15 cellular contexts compared by ENCODE assay signal in the genomic region with DNA sequence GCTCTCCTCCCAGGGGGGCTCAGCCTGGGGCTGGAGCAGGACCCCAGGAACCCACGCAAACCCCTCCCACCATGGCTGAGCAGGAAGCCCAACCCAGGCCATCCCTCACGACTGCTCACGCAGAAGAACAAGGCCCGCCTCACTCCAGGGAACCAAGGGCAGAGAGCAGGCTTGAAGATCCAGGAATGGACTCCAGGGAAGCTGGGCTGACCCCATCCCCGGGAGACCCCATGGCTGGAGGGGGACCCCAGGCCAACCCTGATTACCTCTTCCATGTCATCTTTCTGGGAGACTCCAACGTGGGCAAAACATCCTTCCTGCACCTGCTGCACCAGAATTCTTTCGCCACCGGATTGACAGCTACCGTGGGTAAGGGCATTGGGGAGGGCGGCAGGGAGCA. TPM values are rescaled to one million over a fixed set of nuclear protein-coding genes. Genes with fewer than 3 reads are reported as not detected.
DNase-seq lines count a peak whose midpoint lies in the region; ATAC-seq, FAIRE-seq and TF ChIP-seq lines count a peak whose summit lies in the region.
"Had no signal": no experiment of that assay in that cellular context is flagged by ENCODE, and none has a peak within 500 bp of the region (broad histone marks: within the 10 kb centered on the region; RNA-seq: fewer than 3 reads in every experiment).

No MANE protein-coding gene starts in this region.

- TF ChIP-seq POLR2A in IMR-90 (IDR thresholded peaks at IDR 0.05; ENCODE audit: low read depth, low read length): no peak
- TF ChIP-seq POLR2A in HepG2 (IDR thresholded peaks at IDR 0.05; ENCODE audit: insufficient read depth in 1 of 2, low read depth in 2 of 2, low read length in 2 of 2): no peak
- TF ChIP-seq POLR2A in adrenal gland (IDR thresholded peaks at IDR 0.05): no peak

- H3K18ac ChIP-seq in IMR-90 (ENCODE audit: low read depth, low read length): no peak overlapping the region

- H2BK20ac ChIP-seq in IMR-90 (ENCODE audit: low read depth, low read length): no peak overlapping the region

- no peak overlapping the region for H2BK120ac ChIP-seq in IMR-90 (ENCODE audit: low read depth, low read length)

- no peak overlapping the region for H2AK9ac ChIP-seq in IMR-90 (replicated peaks; ENCODE audit: low read depth, low read length, poor library complexity)

- no peaks in the 10 kb centered on the region for H3K27me3 ChIP-seq in BLaER1
- peaks cover 24% of the 10 kb centered on the region for H3K27me3 ChIP-seq in IMR-90 (ENCODE audit: control insufficient read depth, insufficient read depth, low read length)
- peaks cover 7 to 50% of the 10 kb centered on the region in 2 experiments; a peak in 4 of 5 replicates for H3K27me3 ChIP-seq in HepG2 (ENCODE audit: control insufficient read depth in 1 of 2, insufficient read depth in 2 of 2, low read length in 2 of 2)
- H3K27me3 ChIP-seq in adrenal gland: no peaks in the 10 kb centered on the region

- H3K4me3 ChIP-seq in BLaER1 (no peak overlapping the region), IMR-90 (ENCODE audit: insufficient read depth, low read depth, low read length) (no peak overlapping the region), HepG2 (replicated peaks in 1 of 3; ENCODE audit: insufficient read depth in 1 of 3, low read depth in 2 of 3, low read length in 3 of 3) (no peak overlapping the region), adrenal gland (no peak overlapping the region)

- POLR2A ChIA-PET in IMR-90 (lab: Charles Lee; ENCODE audit: unreplicated experiment) (no interaction called here), HepG2 (lab: Yijun Ruan, JAX) (no interaction called here)

- dilution Hi-C loops in IMR-90 (cut with HindIII; ENCODE audit: low sequenced_read_pairs, unreplicated experiment): no loop called here

- ATAC-seq in IMR-90 (ENCODE audit: low read depth) (no peak), HepG2 (no peak), GM21717 (IDR thresholded peaks at IDR 0.05; ENCODE audit: unreplicated experiment) (no peak)
- ATAC-seq: CD8-positive, alpha-beta T cell had no signal

- no peak overlapping the region for H4K8ac ChIP-seq in IMR-90 (ENCODE audit: low read depth in 2 of 2, low read length in 2 of 2)

- peak overlapping the region; percentile 74 for H3K4me2 ChIP-seq in BLaER1
- no peak overlapping the region for H3K4me2 ChIP-seq in IMR-90 (ENCODE audit: low read depth, low read length)
- H3K4me2 ChIP-seq in HepG2 (ENCODE audit: low read depth, low read length): no peak overlapping the region

- no peak overlapping the region for H2AK5ac ChIP-seq in IMR-90 (ENCODE audit: low read depth, low read length)

- intact Hi-C loops in IMR-90 (cut with micrococcal nuclease) (no loop called here), HepG2 (cut with micrococcal nuclease; ENCODE audit: unreplicated experiment) (loop anchor here (5.0 kb wide), 1 partner anchor 40 kb away; no protein-coding TSS in a partner anchor), posterior vena cava (cut with DNase I) (no loop called here), adrenal gland (cut with DNase I) (loop anchor here (5.0 to 10.0 kb wide), 3 partner anchors 100 to 308 kb away; no protein-coding TSS in a partner anchor)

- no peak for DNase-seq in IMR-90
- no peak for DNase-seq in HepG2 (ENCODE audit: low spot score)
- DNase-seq in posterior vena cava (ENCODE audit: low spot score): peak; percentile 74
- no peak for DNase-seq in NCI-H2107 (lab: John Stamatoyannopoulos, UW)
- no peak for DNase-seq in adrenal gland
- DNase-seq: ACHN; CD8-positive, alpha-beta T cell; DND-41; GOT3 had no signal

- TF ChIP-seq EP300 in HepG2 (IDR thresholded peaks at IDR 0.05; ENCODE audit: low read depth in 2 of 2, low read length in 2 of 2) (no peak), HepG2 (CRISPR knock-in tag; IDR thresholded peaks at IDR 0.05; ENCODE audit: borderline replicate concordance) (no peak)

- in situ Hi-C loops in IMR-90 (cut with MboI; ENCODE audit: low sequenced_read_pairs) (loop anchor here (5.0 kb wide), 1 partner anchor 100 kb away; no protein-coding TSS in a partner anchor), HepG2 (cut with HindIII; ENCODE audit: extremely low pct_ligation_motif_present, low pct_unique_long_range_greater_than_20kb) (loop anchor here (5.0 kb wide), 1 partner anchor 100 kb away; no protein-coding TSS in a partner anchor)

- no peak overlapping the region for H3K56ac ChIP-seq in IMR-90 (ENCODE audit: extremely low read depth, insufficient read depth, low read length)

- H3K4ac ChIP-seq in IMR-90 (ENCODE audit: low read depth, low read length): no peak overlapping the region

- BruUV-seq in IMR-90 (replicated peaks; lab: Mats Ljungman, UMichigan): no TSS peak
- BruUV-seq in HepG2 (replicated peaks; lab: Mats Ljungman, UMichigan): no TSS peak

- H3K9ac ChIP-seq in BLaER1: peak overlapping the region; percentile 24; the same call in 1 of the 2 replicates
- no peak overlapping the region for H3K9ac ChIP-seq in IMR-90 (ENCODE audit: low read depth, low read length)
- H3K9ac ChIP-seq in HepG2 (ENCODE audit: insufficient read depth, low read depth, low read length): no peak overlapping the region

- no peak overlapping the region for H4K5ac ChIP-seq in IMR-90 (ENCODE audit: low read depth, low read length)

- H4K20me1 ChIP-seq in BLaER1 (no peaks in the 10 kb centered on the region), IMR-90 (ENCODE audit: insufficient read depth, low read length) (peaks cover 5% of the 10 kb centered on the region; the same call in 1 of the 2 replicates), HepG2 (ENCODE audit: insufficient read depth, low read length) (no peaks in the 10 kb centered on the region)

- H2BK15ac ChIP-seq in IMR-90 (ENCODE audit: low read depth, low read length): no peak overlapping the region

- no peaks in the 10 kb centered on the region for H3K9me1 ChIP-seq in IMR-90 (ENCODE audit: insufficient read depth, low read length)

- H3K4me1 ChIP-seq in BLaER1 (peaks cover 95% of the 10 kb centered on the region), IMR-90 (ENCODE audit: control insufficient read depth, insufficient read depth, low read length) (no peaks in the 10 kb centered on the region), HepG2 (ENCODE audit: insufficient read depth, low read length) (no peaks in the 10 kb centered on the region), adrenal gland (replicated peaks in 1 of 2) (no peaks in the 10 kb centered on the region)

- no peak overlapping the region for H3K14ac ChIP-seq in IMR-90 (replicated peaks; ENCODE audit: low read depth, low read length)

- H4K91ac ChIP-seq in IMR-90 (ENCODE audit: insufficient read depth, low read depth, low read length): no peak overlapping the region

- no peak overlapping the region for H3K23ac ChIP-seq in IMR-90 (ENCODE audit: low read depth, low read length)

- CTCF ChIA-PET in IMR-90 (lab: Yijun Ruan, JAX) (no interaction called here), HepG2 (lab: Yijun Ruan, JAX; ENCODE audit: low intra/inter-chr PET ratio, low total read pairs) (interaction anchor here (4.1 kb wide), 1 partner anchor 98 kb away, joined by 59 read pairs; no protein-coding TSS in a partner anchor)

- H3K27ac ChIP-seq in BLaER1: peak overlapping the region; percentile 80
- no peak overlapping the region for H3K27ac ChIP-seq in IMR-90 (ENCODE audit: insufficient read depth, low read length)
- H3K27ac ChIP-seq in HepG2 (ENCODE audit: extremely low read length, insufficient read depth, low read length): no peak overlapping the region
- no peak overlapping the region for H3K27ac ChIP-seq in adrenal gland
- H3K27ac ChIP-seq: C4-2B had no signal

- no peaks in the 10 kb centered on the region for H3K79me1 ChIP-seq in IMR-90 (ENCODE audit: low read depth in 1 of 2, low read length in 2 of 2)

- H2AFZ ChIP-seq in IMR-90 (replicated peaks; ENCODE audit: low read length, poor library complexity): peak overlapping the region; percentile 11
- no peak overlapping the region for H2AFZ ChIP-seq in HepG2 (ENCODE audit: low read length)

- no peaks in the 10 kb centered on the region for H3K79me2 ChIP-seq in HepG2 (ENCODE audit: insufficient read depth, low read length)

- WGBS in IMR-90 (ENCODE audit: extremely low coverage in 2 of 2, insufficient read length in 1 of 2), 2 experiments: 85% methylated on average over 4 of the region's 10 CpGs; no CpG with 5 or more reads in 1 of the 2 experiments
- 40% methylated on average over 7 of the region's 10 CpGs for WGBS in HepG2 (ENCODE audit: low lambda C conversion rate)
- WGBS in adrenal gland, 4 donors: 92 to 100% (median 97%) methylated on average over 2 to 10 of the region's 10 CpGs

- no peak overlapping the region for H2BK5ac ChIP-seq in IMR-90 (ENCODE audit: low read depth, low read length, poor library complexity, severe bottlenecking)

- H3K9me3 ChIP-seq in BLaER1: no peaks in the 10 kb centered on the region
- H3K9me3 ChIP-seq in IMR-90 (ENCODE audit: control insufficient read depth, insufficient read depth, low read length): no peaks in the 10 kb centered on the region
- no peaks in the 10 kb centered on the region for H3K9me3 ChIP-seq in HepG2 (ENCODE audit: low read length)
- no peaks in the 10 kb centered on the region for H3K9me3 ChIP-seq in adrenal gland (replicated peaks in 1 of 3)

- TF ChIP-seq RAD21 in IMR-90 (IDR thresholded peaks at IDR 0.05; ENCODE audit: low read length) (no peak), HepG2 (CRISPR knock-in tag; IDR thresholded peaks at IDR 0.05) (no peak)

- no peak for TF ChIP-seq CTCF in IMR-90 (conservative IDR thresholded peaks at IDR 0.05; ENCODE audit: low read depth, low read length)
- no peak for TF ChIP-seq CTCF in HepG2 (CRISPR knock-in tag; IDR thresholded peaks at IDR 0.05)
- TF ChIP-seq CTCF in adrenal gland (IDR thresholded peaks at IDR 0.05): no peak

- no peak for FAIRE-seq in HepG2 (lab: Jason Lieb, UNC)
- FAIRE-seq: GM12892 had no signal

- H3K36me3 ChIP-seq in BLaER1 (no peaks in the 10 kb centered on the region), IMR-90 (ENCODE audit: control insufficient read depth, insufficient read depth, low read length) (no peaks in the 10 kb centered on the region), HepG2 (replicated peaks in 1 of 2; ENCODE audit: control insufficient read depth in 1 of 2, insufficient read depth in 2 of 2, low read length in 2 of 2) (no peaks in the 10 kb centered on the region), adrenal gland (replicated peaks in 1 of 2) (no peaks in the 10 kb centered on the region)

RNA-seq across cellular contexts. Expression of gene RAB44, which starts 24.7 kb away (rescaled TPM):
- total RNA-seq in IMR-90 (2012; rRNA removed): not detected in 2 replicates
- polyA plus RNA-seq in IMR-90 (2012; rRNA removed): 0.03 and 0.06 TPM in 2 replicates
- 0.01 TPM in 1 of 2 replicates, not detected in the other for polyA plus RNA-seq in IMR-90 (2012; cell fraction: cytosol; rRNA removed)
- 0.35 and 0.36 TPM in 2 replicates for polyA plus RNA-seq in IMR-90 (2012; cell fraction: nucleus; rRNA removed; ENCODE audit: low replicate concordance)
- not detected in 2 replicates for total RNA-seq in HepG2 (2016; rRNA removed; fragmentation: Illumina TruSeq; extraction: Trizol)
- not detected in 2 replicates for total RNA-seq in HepG2 (2016; cell fraction: cytosol; rRNA removed; fragmentation: Illumina TruSeq; extraction: Trizol; ENCODE audit: low read depth)
- total RNA-seq in HepG2 (2016; cell fraction: insoluble cytoplasmic fraction; rRNA removed; fragmentation: Illumina TruSeq; extraction: Trizol): not detected in 2 replicates
- total RNA-seq in HepG2 (2016; cell fraction: membrane; rRNA removed; fragmentation: Illumina TruSeq; extraction: Trizol): not detected in 2 replicates
- not detected in 2 replicates for total RNA-seq in HepG2 (2016; cell fraction: nucleus; rRNA removed; fragmentation: Illumina TruSeq; extraction: Trizol)
- not detected in 2 replicates for polyA plus RNA-seq in HepG2 (2011; rRNA removed)
- polyA plus RNA-seq in HepG2 (2011; cell fraction: cytosol; rRNA removed): not detected in 2 replicates
- 0.09 TPM in 1 of 2 replicates, not detected in the other for polyA plus RNA-seq in HepG2 (2011; cell fraction: nucleus; rRNA removed)
- polyA plus RNA-seq in HepG2 (2012): not detected in 2 replicates
- not detected in 2 replicates for polyA plus RNA-seq in HepG2 (2016; cell fraction: cytosol; fragmentation: Illumina TruSeq; extraction: Trizol; ENCODE audit: low read depth)
- not detected in 2 replicates for polyA plus RNA-seq in HepG2 (2016; cell fraction: insoluble cytoplasmic fraction; fragmentation: Illumina TruSeq; extraction: Trizol; ENCODE audit: low read depth)
- polyA plus RNA-seq in HepG2 (2016; cell fraction: membrane; fragmentation: Illumina TruSeq; extraction: Trizol; ENCODE audit: low read depth): not detected in 2 replicates
- 0.13 TPM in 1 of 2 replicates, not detected in the other for polyA plus RNA-seq in HepG2 (2016; cell fraction: nucleus; fragmentation: Illumina TruSeq; extraction: Trizol; ENCODE audit: insufficient read depth, low read depth)
- 0.02 TPM in 1 of 2 replicates, not detected in the other for polyA minus RNA-seq in HepG2 (2011; rRNA and poly(A)+ RNA removed; ENCODE audit: low replicate concordance)
- not detected in 2 replicates for polyA minus RNA-seq in HepG2 (2011; cell fraction: cytosol; rRNA and poly(A)+ RNA removed)
- polyA minus RNA-seq in HepG2 (2011; cell fraction: nucleus; rRNA and poly(A)+ RNA removed): 0.13 TPM in 1 of 2 replicates, not detected in the other
- total RNA-seq in posterior vena cava: under 1 TPM; 0.33 to 0.42 TPM
- not detected for total RNA-seq in adrenal gland
- under 1 TPM in 2 of 3 donors, not detected in 1; 0.03 to 0.16 TPM for polyA plus RNA-seq in adrenal gland
- total RNA-seq: A172, H9 had no signal

RNA-seq across cellular contexts. Expression of gene CDKN1A, which starts 43.9 kb away (rescaled TPM):
- 155 and 171 TPM in 2 replicates for total RNA-seq in IMR-90 (2012; rRNA removed)
- polyA plus RNA-seq in IMR-90 (2012; rRNA removed): 558 and 576 TPM in 2 replicates
- polyA plus RNA-seq in IMR-90 (2012; cell fraction: cytosol; rRNA removed): 616 and 909 TPM in 2 replicates
- polyA plus RNA-seq in IMR-90 (2012; cell fraction: nucleus; rRNA removed; ENCODE audit: low replicate concordance): 366 and 434 TPM in 2 replicates
- total RNA-seq in HepG2 (2016; rRNA removed; fragmentation: Illumina TruSeq; extraction: Trizol): 56.0 and 60.7 TPM in 2 replicates
- 14.1 and 14.6 TPM in 2 replicates for total RNA-seq in HepG2 (2016; cell fraction: cytosol; rRNA removed; fragmentation: Illumina TruSeq; extraction: Trizol; ENCODE audit: low read depth)
- total RNA-seq in HepG2 (2016; cell fraction: insoluble cytoplasmic fraction; rRNA removed; fragmentation: Illumina TruSeq; extraction: Trizol): 60.2 and 60.7 TPM in 2 replicates
- 35.8 and 37.2 TPM in 2 replicates for total RNA-seq in HepG2 (2016; cell fraction: membrane; rRNA removed; fragmentation: Illumina TruSeq; extraction: Trizol)
- total RNA-seq in HepG2 (2016; cell fraction: nucleus; rRNA removed; fragmentation: Illumina TruSeq; extraction: Trizol): 39.4 and 41.1 TPM in 2 replicates
- 92.1 and 131 TPM in 2 replicates for polyA plus RNA-seq in HepG2 (2011; rRNA removed)
- polyA plus RNA-seq in HepG2 (2011; cell fraction: cytosol; rRNA removed): 101 and 109 TPM in 2 replicates
- 99.7 and 130 TPM in 2 replicates for polyA plus RNA-seq in HepG2 (2011; cell fraction: nucleus; rRNA removed)
- 25.4 and 74.5 TPM in 2 replicates for polyA plus RNA-seq in HepG2 (2012)
- 11.7 and 12.8 TPM in 2 replicates for polyA plus RNA-seq in HepG2 (2016; cell fraction: cytosol; fragmentation: Illumina TruSeq; extraction: Trizol; ENCODE audit: low read depth)
- polyA plus RNA-seq in HepG2 (2016; cell fraction: insoluble cytoplasmic fraction; fragmentation: Illumina TruSeq; extraction: Trizol; ENCODE audit: low read depth): 67.9 and 74.3 TPM in 2 replicates
- 27.1 and 27.5 TPM in 2 replicates for polyA plus RNA-seq in HepG2 (2016; cell fraction: membrane; fragmentation: Illumina TruSeq; extraction: Trizol; ENCODE audit: low read depth)
- 70.1 and 78.2 TPM in 2 replicates for polyA plus RNA-seq in HepG2 (2016; cell fraction: nucleus; fragmentation: Illumina TruSeq; extraction: Trizol; ENCODE audit: insufficient read depth, low read depth)
- polyA minus RNA-seq in HepG2 (2011; rRNA and poly(A)+ RNA removed; ENCODE audit: low replicate concordance): 52.9 and 74.7 TPM in 2 replicates
- 33.1 and 37.9 TPM in 2 replicates for polyA minus RNA-seq in HepG2 (2011; cell fraction: cytosol; rRNA and poly(A)+ RNA removed)
- polyA minus RNA-seq in HepG2 (2011; cell fraction: nucleus; rRNA and poly(A)+ RNA removed): 23.8 and 39.9 TPM in 2 replicates
- total RNA-seq in posterior vena cava: 100 to 1,000 TPM in 1 of 2 donors, 10 to 100 TPM in 1; 87.4 to 195 TPM
- 100 to 1,000 TPM in 2 of 8 donors, 10 to 100 TPM in 6; 44.7 to 154 (median 79.9) TPM for total RNA-seq in adrenal gland
- polyA plus RNA-seq in adrenal gland: 10 to 100 TPM; 18.8 to 45.1 (median 25.2) TPM

Comparison
In these comparisons a context has a peak if more than half of its experiments do, and no peak if none do; other contexts are left out.
1. intact Hi-C loops: an anchor here in HepG2 (5.0 kb wide) and adrenal gland (5.0 to 10.0 kb wide); none called in IMR-90 and posterior vena cava.